ENCODE assay signal across 13 cellular contexts in the genomic region with DNA sequence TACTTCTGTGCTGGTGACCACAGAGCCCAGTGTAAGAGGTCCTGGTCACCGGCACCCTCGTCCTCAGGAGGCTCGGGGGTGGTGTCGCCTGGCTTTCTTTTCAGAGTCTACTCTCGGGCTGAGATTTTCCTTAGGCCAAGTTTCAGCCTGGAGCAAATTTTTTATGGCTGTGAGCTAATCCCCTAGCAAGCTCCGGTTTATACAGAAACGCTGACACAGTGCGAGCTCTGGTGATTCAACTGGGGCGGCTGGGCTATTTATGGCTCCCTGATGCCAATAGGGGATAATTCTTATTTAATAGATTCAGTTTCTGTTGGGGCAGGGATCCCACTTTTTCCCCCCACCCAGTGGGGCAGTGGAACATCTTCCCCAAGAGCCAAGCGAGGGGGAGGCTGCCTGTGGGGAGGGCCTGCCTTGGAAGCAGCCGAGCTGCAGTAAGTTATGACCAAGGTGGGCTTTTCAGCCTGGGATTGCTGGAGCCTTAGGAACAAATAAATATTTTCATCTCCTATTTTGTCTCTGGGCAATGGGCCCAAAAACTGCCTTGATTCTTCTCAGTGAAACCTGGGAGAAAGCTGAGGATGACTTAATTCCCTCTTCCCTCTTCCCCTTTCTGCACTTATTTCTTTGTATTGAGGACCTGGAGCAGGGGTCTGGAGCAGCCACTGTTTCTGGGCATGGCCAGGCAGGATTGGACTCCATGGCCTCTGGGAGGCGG.
DNase-seq lines count a peak whose midpoint lies in the region; ATAC-seq, FAIRE-seq and TF ChIP-seq lines count a peak whose summit lies in the region.
"Had no signal": no experiment of that assay in that cellular context is flagged by ENCODE, and none has a peak within 500 bp of the region (broad histone marks: within the 10 kb centered on the region; RNA-seq: fewer than 3 reads in every experiment).

No MANE protein-coding gene starts in this region.

- peaks cover 0 to 42% (median 16%) of the 10 kb centered on the region in 4 donors for H3K4me1 ChIP-seq in tibial artery

- no peak for TF ChIP-seq POLR2A in erythroblast (IDR thresholded peaks at IDR 0.05; ENCODE audit: low read length)
- TF ChIP-seq POLR2A in GM12891 (IDR thresholded peaks at IDR 0.05; ENCODE audit: low read depth, low read length) = no peak

- ATAC-seq in WTC11 (no peak), GM19455 (IDR thresholded peaks at IDR 0.05; ENCODE audit: unreplicated experiment) (no peak)
- ATAC-seq: activated T-helper 17 cell treated with anti-CD3 and anti-CD28 coated beads, Interleukin-2, amount 50 U/mL, for 72 hours; naive thymus-derived CD4-positive, alpha-beta T cell had no signal

- H3K4me1 Mint-ChIP-seq in brain (peaks cover 29% of the 10 kb centered on the region), WTC11 (0 out of 2 replicates have a peak, but pooled peaks cover 4% of the 10 kb centered on the region)
- H3K4me1 Mint-ChIP-seq: activated T-helper 17 cell treated with anti-CD3 and anti-CD28 coated beads, Interleukin-2, amount 50 U/mL, for 72 hours; naive thymus-derived CD4-positive, alpha-beta T cell had no signal

- no peak for FAIRE-seq in GM12891 (lab: Jason Lieb, UNC)

- no peak overlapping the region for H3K4me3 Mint-ChIP-seq in brain
- H3K4me3 Mint-ChIP-seq in WTC11 = no peak overlapping the region
- H3K4me3 Mint-ChIP-seq: activated T-helper 17 cell treated with anti-CD3 and anti-CD28 coated beads, Interleukin-2, amount 50 U/mL, for 72 hours; naive thymus-derived CD4-positive, alpha-beta T cell had no signal

- H3K9me3 Mint-ChIP-seq in brain = peaks cover 0 to 9% (median 0%) of the 10 kb centered on the region in 5 experiments
- H3K9me3 Mint-ChIP-seq in WTC11 = no peaks in the 10 kb centered on the region
- H3K9me3 Mint-ChIP-seq: activated T-helper 17 cell treated with anti-CD3 and anti-CD28 coated beads, Interleukin-2, amount 50 U/mL, for 72 hours; naive thymus-derived CD4-positive, alpha-beta T cell had no signal

- H3K27me3 ChIP-seq in tibial artery = no peaks in the 10 kb centered on the region

- intact Hi-C loops in tibial artery (cut with DNase I; ENCODE audit: low total_unique reads) = loop anchor here (10.0 kb wide), 1 partner anchor 55 kb away; no protein-coding TSS in a partner anchor

- H3K27ac ChIP-seq in tibial artery = peak overlapping the region; percentile 77 to 82

- H3K27ac Mint-ChIP-seq in brain = peak overlapping the region in 4 of 5 experiments; percentile 62 to 82 (median 80)
- no peak overlapping the region for H3K27ac Mint-ChIP-seq in WTC11
- H3K27ac Mint-ChIP-seq: activated T-helper 17 cell treated with anti-CD3 and anti-CD28 coated beads, Interleukin-2, amount 50 U/mL, for 72 hours; naive thymus-derived CD4-positive, alpha-beta T cell had no signal

- no peak for TF ChIP-seq CTCF in brain (conservative IDR thresholded peaks at IDR 0.05)
- no peak for TF ChIP-seq CTCF in tibial artery (IDR thresholded peaks at IDR 0.05)
- TF ChIP-seq CTCF in WTC11 (IDR thresholded peaks at IDR 0.05) = no peak

- no peaks in the 10 kb centered on the region for H3K9me3 ChIP-seq in tibial artery

- H3K36me3 Mint-ChIP-seq in brain (no peaks in the 10 kb centered on the region), WTC11 (no peaks in the 10 kb centered on the region)
- H3K36me3 Mint-ChIP-seq: naive thymus-derived CD4-positive, alpha-beta T cell had no signal

- peaks cover 9% of the 10 kb centered on the region for H3K27me3 Mint-ChIP-seq in brain
- peaks cover 4% of the 10 kb centered on the region; the same call in 1 of the 2 replicates for H3K27me3 Mint-ChIP-seq in WTC11 (ENCODE audit: low read depth)

- CTCF ChIA-PET in WTC11 (lab: Charles Lee) = interaction anchor here (1.0 kb wide), 1 partner anchor 15 kb away, joined by 3 read pairs; no protein-coding TSS in a partner anchor

- peak; percentile 40 for DNase-seq in HT1080 (ENCODE audit: low read depth)
- peak; percentile 31 for DNase-seq in medulla oblongata (ENCODE audit: extremely low spot score)
- DNase-seq in tibial artery = peak; percentile 49 to 83
- no peak for DNase-seq in WTC11 (ENCODE audit: low spot score)
- no peak for DNase-seq in erythroblast (lab: John Stamatoyannopoulos, UW)
- no peak for DNase-seq in GM12891 (ENCODE audit: insufficient read length, low spot score)
- DNase-seq: cortex of kidney; DMS79; naive thymus-derived CD4-positive, alpha-beta T cell; stimulated activated CD4-positive, alpha-beta T cell treated with anti-CD3 and anti-CD28 coated beads, Interleukin-1b, Interleukin-23, amount 100 ng/mL, for 48 hours had no signal

- POLR2A ChIA-PET in WTC11 (lab: Charles Lee) = no interaction called here

- H3K36me3 ChIP-seq in tibial artery = no peaks in the 10 kb centered on the region

- H3K4me3 ChIP-seq in tibial artery = no peak overlapping the region

TF ChIP-seq in WTC11, 78 proteins besides CTCF, POLR2A, EP300 and RAD21 (continues in another document):
- TF ChIP-seq JUN (CRISPR knock-in tag; IDR thresholded peaks at IDR 0.05) = no peak
- no peak for TF ChIP-seq MYBL2 (CRISPR knock-in tag; IDR thresholded peaks at IDR 0.05)
- TF ChIP-seq ETV6 (CRISPR knock-in tag; IDR thresholded peaks at IDR 0.05) = no peak
- no peak for TF ChIP-seq ZBTB43 (CRISPR knock-in tag; IDR thresholded peaks at IDR 0.05)
- TF ChIP-seq USF1 (CRISPR knock-in tag; IDR thresholded peaks at IDR 0.05) = no peak
- TF ChIP-seq, protein P1, sequence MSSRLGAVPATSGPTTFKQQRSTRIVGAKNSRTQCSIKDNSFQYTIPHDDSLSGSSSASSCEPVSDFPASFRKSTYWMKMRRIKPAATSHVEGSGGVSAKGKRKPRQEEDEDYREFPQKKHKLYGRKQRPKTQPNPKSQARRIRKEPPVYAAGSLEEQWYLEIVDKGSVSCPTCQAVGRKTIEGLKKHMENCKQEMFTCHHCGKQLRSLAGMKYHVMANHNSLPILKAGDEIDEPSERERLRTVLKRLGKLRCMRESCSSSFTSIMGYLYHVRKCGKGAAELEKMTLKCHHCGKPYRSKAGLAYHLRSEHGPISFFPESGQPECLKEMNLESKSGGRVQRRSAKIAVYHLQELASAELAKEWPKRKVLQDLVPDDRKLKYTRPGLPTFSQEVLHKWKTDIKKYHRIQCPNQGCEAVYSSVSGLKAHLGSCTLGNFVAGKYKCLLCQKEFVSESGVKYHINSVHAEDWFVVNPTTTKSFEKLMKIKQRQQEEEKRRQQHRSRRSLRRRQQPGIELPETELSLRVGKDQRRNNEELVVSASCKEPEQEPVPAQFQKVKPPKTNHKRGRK (CRISPR knock-in tag; IDR thresholded peaks at IDR 0.05; ENCODE audit: borderline replicate concordance) = no peak
- TF ChIP-seq RORB (CRISPR knock-in tag; IDR thresholded peaks at IDR 0.05) = no peak

TF ChIP-seq in GM12891, 5 proteins besides CTCF, POLR2A, EP300 and RAD21:
- no peak for TF ChIP-seq SPI1 (IDR thresholded peaks at IDR 0.05; ENCODE audit: low read depth, low read length)
- TF ChIP-seq TAF1 (IDR thresholded peaks at IDR 0.05; ENCODE audit: low read depth, low read length) = no peak
- no peak for TF ChIP-seq PAX5 (IDR thresholded peaks at IDR 0.05; ENCODE audit: insufficient read depth, low read length, severe bottlenecking)
- TF ChIP-seq POU2F2 (IDR thresholded peaks at IDR 0.05; ENCODE audit: low read depth, low read length) = no peak
- TF ChIP-seq POLR2AphosphoS5 (IDR thresholded peaks at IDR 0.05; ENCODE audit: low read depth, low read length) = no peak

Comparison
In these comparisons a context has a peak if more than half of its experiments do, and no peak if none do; other contexts are left out.
1. DNase-seq: peak in HT1080 (single experiment), medulla oblongata (single experiment) and tibial artery (2 of 2); none in WTC11 (single experiment), erythroblast (0 of 2) and GM12891 (single experiment).